ENCODE assay signal across 10 cellular contexts in the genomic region with DNA sequence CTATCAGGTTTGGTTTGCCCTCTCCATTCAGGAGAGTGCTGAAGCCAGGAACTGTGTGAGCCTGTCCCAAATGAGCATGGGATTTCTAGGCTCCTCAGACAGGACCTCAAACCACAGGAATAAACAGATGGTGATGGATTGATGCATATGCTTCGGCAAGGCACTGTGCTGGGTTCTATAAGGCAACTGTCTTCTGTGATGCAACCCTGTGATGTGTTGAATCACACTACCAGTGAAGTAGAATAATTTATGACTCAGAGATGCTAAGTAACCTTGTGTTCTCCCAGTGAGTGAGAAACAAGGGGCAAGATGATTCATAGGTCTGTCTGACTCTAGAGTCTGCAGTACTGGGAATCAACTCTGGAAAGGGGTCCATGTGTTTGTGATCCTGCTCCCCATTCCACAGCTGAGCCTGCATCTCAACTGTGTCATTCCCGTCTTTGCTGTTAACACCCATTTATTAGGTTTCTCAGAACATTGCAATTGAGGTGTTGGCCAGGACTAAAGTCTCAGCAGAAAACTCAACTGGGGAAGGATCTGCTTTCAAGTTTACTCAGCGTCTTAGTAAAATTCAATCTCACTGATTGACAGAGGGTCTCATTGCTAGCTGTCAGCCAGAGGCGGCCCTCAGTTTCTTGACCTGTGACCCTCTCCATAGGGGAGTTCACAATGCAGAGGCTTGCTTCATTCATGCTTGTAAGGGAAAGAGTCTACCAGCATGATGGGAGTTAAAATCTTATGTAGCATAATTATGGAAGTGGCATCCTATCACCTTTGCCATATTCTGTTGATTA.
DNase-seq lines count a peak whose midpoint lies in the region; ATAC-seq, FAIRE-seq and TF ChIP-seq lines count a peak whose summit lies in the region.
"Had no signal": no experiment of that assay in that cellular context is flagged by ENCODE, and none has a peak within 500 bp of the region (broad histone marks: within the 10 kb centered on the region; RNA-seq: fewer than 3 reads in every experiment).

No MANE protein-coding gene starts in this region.

- in situ Hi-C loops in KBM-7 (cut with MboI; ENCODE audit: low pct_unique_long_range_greater_than_20kb, low sequenced_read_pairs) = no loop called here

- no peak overlapping the region for H2AFZ ChIP-seq in Karpas-422 (ENCODE audit: low read length)

- H3K9me2 ChIP-seq in Karpas-422 (replicated peaks; ENCODE audit: insufficient read depth, low read length) = no peaks in the 10 kb centered on the region

- H3K36me3 ChIP-seq in Karpas-422 (ENCODE audit: insufficient read depth, low read length) = no peaks in the 10 kb centered on the region
- H3K36me3 ChIP-seq: sigmoid colon had no signal

- H3K79me2 ChIP-seq in Karpas-422 (ENCODE audit: low read length) = no peaks in the 10 kb centered on the region

- DNase-seq in H54 (ENCODE audit: insufficient read length, low spot score) (peak; percentile 26), choroid plexus epithelial cell (ENCODE audit: low read depth) (peak; percentile 98), smooth muscle cell of the brain vasculature (ENCODE audit: low read depth, low spot score) (peak; percentile 51), Karpas-422 (no peak), NCI-H774 (lab: John Stamatoyannopoulos, UW) (no peak), KBM-7 (no peak)
- DNase-seq: sigmoid colon had no signal

- no peak for TF ChIP-seq POLR2A in H54 (IDR thresholded peaks at IDR 0.05; ENCODE audit: low read depth, low read length)

- no peak for TF ChIP-seq CTCF in choroid plexus epithelial cell (conservative IDR thresholded peaks at IDR 0.05; ENCODE audit: low read depth, low read length)

- no peaks in the 10 kb centered on the region for H4K20me1 ChIP-seq in Karpas-422 (ENCODE audit: insufficient read depth, low read depth, low read length)

- no peaks in the 10 kb centered on the region for H3K4me1 ChIP-seq in Karpas-422 (ENCODE audit: low read length)
- H3K4me1 ChIP-seq: sigmoid colon had no signal

- no peak overlapping the region for H3K27ac ChIP-seq in Karpas-422 (ENCODE audit: low read length)
- H3K27ac ChIP-seq: sigmoid colon had no signal

- no peaks in the 10 kb centered on the region for H3K27me3 ChIP-seq in Karpas-422 (ENCODE audit: low read length)
- H3K27me3 ChIP-seq: sigmoid colon had no signal

- H3K4me3 ChIP-seq in choroid plexus epithelial cell (ENCODE audit: low read depth, low read length) (no peak overlapping the region), Karpas-422 (ENCODE audit: low read length) (no peak overlapping the region)
- H3K4me3 ChIP-seq: sigmoid colon had no signal

- no peak for FAIRE-seq in H54 (lab: Jason Lieb, UNC)
- FAIRE-seq: endothelial cell of umbilical vein had no signal

- no peak for ATAC-seq in GM18873 (IDR thresholded peaks at IDR 0.05; ENCODE audit: low FRiP score, unreplicated experiment)

- no peak overlapping the region for H3K4me2 ChIP-seq in Karpas-422 (ENCODE audit: low read depth, low read length, poor library complexity, severe bottlenecking)

- no peak overlapping the region for H3K9ac ChIP-seq in Karpas-422 (ENCODE audit: low read length)

- H3K9me3 ChIP-seq in Karpas-422 (ENCODE audit: low read length) = no peaks in the 10 kb centered on the region
- H3K9me3 ChIP-seq: sigmoid colon had no signal

TF ChIP-seq in PFSK-1, 5 proteins besides CTCF, POLR2A, EP300 and RAD21:
- no peak for TF ChIP-seq SIN3A (IDR thresholded peaks at IDR 0.05; ENCODE audit: borderline replicate concordance, insufficient read depth, low read length)
- no peak for TF ChIP-seq TAF1 (IDR thresholded peaks at IDR 0.05; ENCODE audit: borderline replicate concordance, insufficient read depth, low read length)
- TF ChIP-seq, protein P1, sequence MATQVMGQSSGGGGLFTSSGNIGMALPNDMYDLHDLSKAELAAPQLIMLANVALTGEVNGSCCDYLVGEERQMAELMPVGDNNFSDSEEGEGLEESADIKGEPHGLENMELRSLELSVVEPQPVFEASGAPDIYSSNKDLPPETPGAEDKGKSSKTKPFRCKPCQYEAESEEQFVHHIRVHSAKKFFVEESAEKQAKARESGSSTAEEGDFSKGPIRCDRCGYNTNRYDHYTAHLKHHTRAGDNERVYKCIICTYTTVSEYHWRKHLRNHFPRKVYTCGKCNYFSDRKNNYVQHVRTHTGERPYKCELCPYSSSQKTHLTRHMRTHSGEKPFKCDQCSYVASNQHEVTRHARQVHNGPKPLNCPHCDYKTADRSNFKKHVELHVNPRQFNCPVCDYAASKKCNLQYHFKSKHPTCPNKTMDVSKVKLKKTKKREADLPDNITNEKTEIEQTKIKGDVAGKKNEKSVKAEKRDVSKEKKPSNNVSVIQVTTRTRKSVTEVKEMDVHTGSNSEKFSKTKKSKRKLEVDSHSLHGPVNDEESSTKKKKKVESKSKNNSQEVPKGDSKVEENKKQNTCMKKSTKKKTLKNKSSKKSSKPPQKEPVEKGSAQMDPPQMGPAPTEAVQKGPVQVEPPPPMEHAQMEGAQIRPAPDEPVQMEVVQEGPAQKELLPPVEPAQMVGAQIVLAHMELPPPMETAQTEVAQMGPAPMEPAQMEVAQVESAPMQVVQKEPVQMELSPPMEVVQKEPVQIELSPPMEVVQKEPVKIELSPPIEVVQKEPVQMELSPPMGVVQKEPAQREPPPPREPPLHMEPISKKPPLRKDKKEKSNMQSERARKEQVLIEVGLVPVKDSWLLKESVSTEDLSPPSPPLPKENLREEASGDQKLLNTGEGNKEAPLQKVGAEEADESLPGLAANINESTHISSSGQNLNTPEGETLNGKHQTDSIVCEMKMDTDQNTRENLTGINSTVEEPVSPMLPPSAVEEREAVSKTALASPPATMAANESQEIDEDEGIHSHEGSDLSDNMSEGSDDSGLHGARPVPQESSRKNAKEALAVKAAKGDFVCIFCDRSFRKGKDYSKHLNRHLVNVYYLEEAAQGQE (IDR thresholded peaks at IDR 0.05; ENCODE audit: insufficient read depth in 1 of 2, low read depth in 2 of 2, low read length in 2 of 2) = peak; percentile 35 to 73; a peak in 2 of 4 replicates
- no peak for TF ChIP-seq POLR2AphosphoS5 (IDR thresholded peaks at IDR 0.05; ENCODE audit: low read depth, low read length)

Comparison
In these comparisons a context has a peak if more than half of its experiments do, and no peak if none do; other contexts are left out.
1. DNase-seq: peak in H54 (single experiment), choroid plexus epithelial cell (single experiment) and smooth muscle cell of the brain vasculature (single experiment); none in Karpas-422 (single experiment), NCI-H774 (single experiment) and KBM-7 (single experiment).